ENCODE assay signal across 18 cellular contexts in the genomic region with DNA sequence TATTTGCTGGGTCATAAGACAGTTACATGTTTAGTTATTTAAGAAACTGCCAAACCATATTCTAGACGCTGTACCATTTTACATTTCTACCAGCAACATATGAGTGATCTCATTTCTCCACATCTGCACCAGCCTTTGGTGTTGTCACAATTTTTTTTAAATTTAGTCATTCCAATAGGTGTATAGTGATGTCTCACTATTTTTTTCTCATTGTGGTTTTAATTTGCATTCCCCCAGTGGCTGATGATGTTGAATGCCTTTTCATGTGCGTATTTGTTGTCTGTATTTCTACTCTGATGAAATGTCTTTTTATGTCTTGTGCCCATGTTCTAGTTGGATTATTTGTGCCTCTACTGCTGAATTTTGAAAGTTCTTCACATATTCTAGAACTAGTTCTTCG. TPM values are rescaled to one million over a fixed set of nuclear protein-coding genes. Genes with fewer than 3 reads are reported as not detected.
A peak's percentile ranks its signal among the peaks of the same experiment; 100 is the strongest.
DNase-seq lines count a peak whose midpoint lies in the region; ATAC-seq and FAIRE-seq lines count a peak whose summit lies in the region.
"Had no signal": no experiment of that assay in that cellular context is flagged by ENCODE, and none has a peak within 500 bp of the region (broad histone marks: within the 10 kb centered on the region; RNA-seq: fewer than 3 reads in every experiment).

No MANE protein-coding gene starts in this region.

- peak; percentile 74 for ATAC-seq in stimulated activated effector memory CD8-positive, alpha-beta T cell treated with anti-CD3 and anti-CD28 coated beads, Interleukin-12 subunit alpha, Interleukin-12 subunit beta, amount 100 ng/mL, for 72 hours
- no peak for ATAC-seq in GM19452 (IDR thresholded peaks at IDR 0.05; ENCODE audit: unreplicated experiment)

- H3K9me3 Mint-ChIP-seq in stimulated activated effector memory CD8-positive, alpha-beta T cell treated with anti-CD3 and anti-CD28 coated beads, Interleukin-12 subunit alpha, Interleukin-12 subunit beta, amount 100 ng/mL, for 72 hours = no peaks in the 10 kb centered on the region

- H3K9me3 ChIP-seq in BLaER1 (peaks cover 1% of the 10 kb centered on the region; the same call in 1 of the 2 replicates), Karpas-422 (ENCODE audit: low read length) (no peaks in the 10 kb centered on the region)
- H3K9me3 ChIP-seq: BE2C, SK-N-SH had no signal

- H3K4me3 Mint-ChIP-seq in stimulated activated effector memory CD8-positive, alpha-beta T cell treated with anti-CD3 and anti-CD28 coated beads, Interleukin-12 subunit alpha, Interleukin-12 subunit beta, amount 100 ng/mL, for 72 hours = no peak overlapping the region
- H3K4me3 Mint-ChIP-seq: CD4-positive, alpha-beta memory T cell had no signal

- H4K20me1 ChIP-seq in BLaER1 (no peaks in the 10 kb centered on the region), Karpas-422 (ENCODE audit: insufficient read depth, low read depth, low read length) (no peaks in the 10 kb centered on the region)

- H3K9ac ChIP-seq in BLaER1 = no peak overlapping the region
- H3K9ac ChIP-seq in Karpas-422 (ENCODE audit: low read length) = no peak overlapping the region
- H3K9ac ChIP-seq: SK-N-SH had no signal

- H3K4me1 ChIP-seq in BLaER1 = peaks cover 19% of the 10 kb centered on the region
- H3K4me1 ChIP-seq in Karpas-422 (ENCODE audit: low read length) = peaks cover 20% of the 10 kb centered on the region
- H3K4me1 ChIP-seq: BE2C, Peyer's patch had no signal

- H3K27ac Mint-ChIP-seq in stimulated activated effector memory CD8-positive, alpha-beta T cell treated with anti-CD3 and anti-CD28 coated beads, Interleukin-12 subunit alpha, Interleukin-12 subunit beta, amount 100 ng/mL, for 72 hours = no peak overlapping the region
- H3K27ac Mint-ChIP-seq: CD4-positive, alpha-beta memory T cell had no signal

- no peaks in the 10 kb centered on the region for H3K27me3 ChIP-seq in BLaER1
- peaks cover 2% of the 10 kb centered on the region; the same call in 1 of the 2 replicates for H3K27me3 ChIP-seq in Karpas-422 (ENCODE audit: low read length)
- H3K27me3 ChIP-seq: BE2C, Peyer's patch had no signal

- no peak for FAIRE-seq in urothelium cell line (lab: Jason Lieb, UNC)

- no peak overlapping the region for H2AFZ ChIP-seq in Karpas-422 (ENCODE audit: low read length)

- H3K79me2 ChIP-seq in Karpas-422 (ENCODE audit: low read length) = no peaks in the 10 kb centered on the region

- DNase-seq in Karpas-422 (peak; percentile 53), astrocyte of the hippocampus (ENCODE audit: low read depth, low spot score) (peak; percentile 34), cerebellar nuclear complex (lab: John Stamatoyannopoulos, UW) (no peak), urothelium cell line (ENCODE audit: low spot score) (no peak)
- DNase-seq in stimulated activated effector memory CD8-positive, alpha-beta T cell treated with anti-CD3 and anti-CD28 coated beads, Interleukin-12 subunit alpha, Interleukin-12 subunit beta, amount 100 ng/mL, for 72 hours (ENCODE audit: low spot score in 2 of 2) = no peak
- DNase-seq: ACHN; BE2C; Calu3; CD4-positive, alpha-beta memory T cell; NCI-H1048; NCI-H2227 treated with DMSO at 0.1 percent for 48 hours; NCI-H524; Peyer's patch; Right ventricle myocardium superior; SK-N-SH had no signal

- H3K27ac ChIP-seq in BLaER1 = no peak overlapping the region
- no peak overlapping the region for H3K27ac ChIP-seq in Karpas-422 (ENCODE audit: low read length)
- H3K27ac ChIP-seq: HL-60, Peyer's patch had no signal

- H3K4me3 ChIP-seq in BLaER1 (no peak overlapping the region), Karpas-422 (ENCODE audit: low read length) (no peak overlapping the region)
- H3K4me3 ChIP-seq: Peyer's patch had no signal

- no peaks in the 10 kb centered on the region for H3K9me2 ChIP-seq in Karpas-422 (replicated peaks; ENCODE audit: insufficient read depth, low read length)
- H3K9me2 ChIP-seq: SK-N-SH had no signal

- H3K36me3 Mint-ChIP-seq in stimulated activated effector memory CD8-positive, alpha-beta T cell treated with anti-CD3 and anti-CD28 coated beads, Interleukin-12 subunit alpha, Interleukin-12 subunit beta, amount 100 ng/mL, for 72 hours = no peaks in the 10 kb centered on the region
- H3K36me3 Mint-ChIP-seq: CD4-positive, alpha-beta memory T cell had no signal

- H3K4me1 Mint-ChIP-seq in stimulated activated effector memory CD8-positive, alpha-beta T cell treated with anti-CD3 and anti-CD28 coated beads, Interleukin-12 subunit alpha, Interleukin-12 subunit beta, amount 100 ng/mL, for 72 hours = no peaks in the 10 kb centered on the region
- H3K4me1 Mint-ChIP-seq: CD4-positive, alpha-beta memory T cell had no signal

- H3K36me3 ChIP-seq in BLaER1 (no peaks in the 10 kb centered on the region), Karpas-422 (ENCODE audit: insufficient read depth, low read length) (no peaks in the 10 kb centered on the region)
- H3K36me3 ChIP-seq: BE2C, Peyer's patch had no signal

- H3K4me2 ChIP-seq in BLaER1 = peak overlapping the region; percentile 41; the same call in 1 of the 2 replicates
- H3K4me2 ChIP-seq in Karpas-422 (ENCODE audit: low read depth, low read length, poor library complexity, severe bottlenecking) = no peak overlapping the region
- H3K4me2 ChIP-seq: SK-N-SH had no signal

RNA-seq across cellular contexts. Expression of gene NFASC, which starts 38.4 kb away (rescaled TPM):
- total RNA-seq in Karpas-422 (2014; rRNA removed; shearing (Covaris generic); ENCODE audit: low replicate concordance) = 0.75 and 2.2 TPM in 2 replicates
- total RNA-seq: Calu3; CD4-positive, alpha-beta memory T cell had no signal

Comparison
In these comparisons a context has a peak if more than half of its experiments do, and no peak if none do; other contexts are left out.
1. DNase-seq: peak in Karpas-422 (single experiment) and astrocyte of the hippocampus (single experiment); none in stimulated activated effector memory CD8-positive, alpha-beta T cell treated with anti-CD3 and anti-CD28 coated beads, Interleukin-12 subunit alpha, Interleukin-12 subunit beta, amount 100 ng/mL, for 72 hours (0 of 2), cerebellar nuclear complex (0 of 2) and urothelium cell line (single experiment).